Comparison of ENCODE assay signal across 21 cellular contexts in genomic region chr16:5354645-5355044, GRCh38.
"Had no signal": no experiment of that assay in that cellular context is flagged by ENCODE, and none has a peak within 500 bp of the region (broad histone marks: within the 10 kb centered on the region; RNA-seq: fewer than 3 reads in every experiment).

No MANE protein-coding gene starts in this region.

- H3K27ac ChIP-seq: RWPE1 had no signal

- ATAC-seq: HepG2 had no signal

- DNase-seq: IMR-90, Karpas-422, KG1, MG63, NCI-H1092, NCI-H1105 treated with DMSO at 0.1 percent for 48 hours, NCI-H1417 treated with DMSO at 0.1 percent for 48 hours, NCI-H2029, NCI-H2081 treated with DMSO at 0.1 percent for 48 hours, NCI-H2171, NCI-H226, NCI-H446, NCI-H510A, NCI-H524 treated with DMSO at 0.1 percent for 48 hours, NCI-H69, NCI-H774, SHP77, SK-N-SH, SW 1271 had no signal

- H3K36me3 ChIP-seq: MG63 had no signal

- H3K4me3 ChIP-seq: MG63 had no signal

- H3K9me3 ChIP-seq: MG63, SK-N-SH had no signal
